Comparison of ENCODE assay signal across 8 cellular contexts in the genomic region with DNA sequence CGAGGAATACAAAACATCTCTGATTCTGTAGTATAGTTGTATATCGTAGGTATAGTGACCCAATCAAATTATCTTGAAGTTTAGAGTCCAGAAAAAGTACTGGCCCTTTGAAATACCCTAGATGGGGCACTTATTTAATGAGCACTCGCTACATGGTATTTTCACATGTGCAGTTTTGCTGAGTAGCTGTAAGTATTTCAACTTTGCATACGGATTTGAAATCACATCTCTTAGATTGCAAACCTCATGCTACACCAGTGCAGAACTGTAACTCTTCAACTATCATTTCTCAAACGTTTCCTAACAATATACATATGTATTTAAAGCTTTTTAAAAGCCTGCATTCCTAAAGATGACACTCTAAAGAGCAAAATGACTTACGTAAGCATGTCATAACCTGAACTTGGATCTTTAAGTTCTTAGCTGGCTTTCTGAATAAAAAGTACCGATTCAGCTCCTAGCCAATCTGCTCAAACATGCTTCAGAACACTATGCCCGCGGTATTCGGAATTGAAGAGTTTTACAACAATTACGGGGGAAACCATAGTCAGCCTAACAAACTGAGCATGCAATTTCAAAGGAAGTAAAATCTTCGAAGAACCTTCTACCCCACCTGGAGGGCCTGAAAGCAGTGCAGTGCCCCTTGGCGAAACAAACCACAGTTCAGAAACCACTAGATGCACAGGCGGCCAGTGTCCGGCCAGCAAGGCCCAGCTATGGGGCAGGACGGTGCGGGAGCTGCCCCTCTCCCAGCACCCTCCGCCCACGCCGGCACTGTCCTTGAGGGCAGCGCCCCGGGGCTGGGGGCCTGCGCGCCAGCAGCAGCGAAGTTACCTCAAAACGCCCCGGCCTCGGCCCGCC. TPM values are rescaled to one million over a fixed set of nuclear protein-coding genes. Genes with fewer than 3 reads are reported as not detected.
DNase-seq lines count a peak whose midpoint lies in the region; ATAC-seq and TF ChIP-seq lines count a peak whose summit lies in the region.

No MANE protein-coding gene starts in this region.

- peak overlapping the region; percentile 90 for H3K4me3 Mint-ChIP-seq in nephron progenitor cell

- H3K36me3 ChIP-seq in HUES6 (ENCODE audit: control insufficient read depth, insufficient read depth, low read length) (peaks cover 9% of the 10 kb centered on the region), aorta (ENCODE audit: control insufficient read depth in 1 of 2, insufficient read depth in 2 of 2, low read length in 1 of 2) (peaks cover 0 to 2% of the 10 kb centered on the region in 2 donors)

- intact Hi-C loops in aorta (cut with DNase I), result no loop called here

- peaks cover 7% of the 10 kb centered on the region for H3K27me3 ChIP-seq in HUES6 (ENCODE audit: control insufficient read depth, insufficient read depth, low read length)
- peaks cover 0 to 1% of the 10 kb centered on the region in 2 donors for H3K27me3 ChIP-seq in aorta (ENCODE audit: control insufficient read depth in 1 of 2, insufficient read depth in 2 of 2, low read length in 1 of 2)

- H3K27ac ChIP-seq in HUES6 (ENCODE audit: low read depth, low read length), result peak overlapping the region; percentile 20; the same call in 1 of the 2 replicates
- peak overlapping the region; percentile 17 to 61 for H3K27ac ChIP-seq in aorta (ENCODE audit: low read depth in 1 of 2, low read length in 2 of 2)

- H3K4me3 ChIP-seq in HUES6 (ENCODE audit: low read depth, low read length) (peak overlapping the region; percentile 89), fibroblast of the aortic adventitia (ENCODE audit: low read depth, low read length) (peak overlapping the region; percentile 84), aorta (ENCODE audit: low read length in 2 of 2) (peak overlapping the region; percentile 60 to 71)

- H3K9ac ChIP-seq in HUES6 (ENCODE audit: low read length), result peak overlapping the region; percentile 89

- no peaks in the 10 kb centered on the region for H3K9me3 ChIP-seq in HUES6 (ENCODE audit: control insufficient read depth, insufficient read depth, low read depth, low read length)
- H3K9me3 ChIP-seq in aorta (ENCODE audit: control insufficient read depth, low read length), result no peaks in the 10 kb centered on the region

- H3K36me3 Mint-ChIP-seq in nephron progenitor cell (ENCODE audit: low read depth), result peaks cover 23% of the 10 kb centered on the region

- H3K4me1 ChIP-seq in HUES6 (ENCODE audit: control insufficient read depth, insufficient read depth, low read length) (peaks cover 4% of the 10 kb centered on the region; the same call in 1 of the 2 replicates), aorta (ENCODE audit: control insufficient read depth in 1 of 2, insufficient read depth in 2 of 2, low read length in 2 of 2) (no peaks in the 10 kb centered on the region)

- ATAC-seq in GM21528 (IDR thresholded peaks at IDR 0.05; ENCODE audit: low FRiP score, unreplicated experiment), result peak; percentile 47
- no peak for ATAC-seq in aorta (ENCODE audit: low FRiP score)

- peaks cover 22% of the 10 kb centered on the region for H3K27me3 Mint-ChIP-seq in nephron progenitor cell (ENCODE audit: low read depth, poor library complexity)

- DNase-seq in ELR (ENCODE audit: low read depth), result peak; percentile 39
- peak; percentile 26 to 40 for DNase-seq in activated CD4-positive, alpha-beta T cell treated with anti-CD3 and anti-CD28 coated beads, Interleukin-2, amount 50 U/mL, for 48 hours
- peak; percentile 31 for DNase-seq in fibroblast of the aortic adventitia (ENCODE audit: low read depth)
- no peak for DNase-seq in nephron progenitor cell
- peak in 1 of 2 donors; percentile 75 for DNase-seq in aorta
- DNase-seq in middle frontal gyrus (ENCODE audit: extremely low spot score, low spot score), result no peak

- 5 to 7% methylated on average over 23 to 29 of the region's 29 CpGs for WGBS in aorta, 2 donors

- H3K4me1 Mint-ChIP-seq in nephron progenitor cell, result peaks cover 29% of the 10 kb centered on the region

- no peaks in the 10 kb centered on the region for H3K9me3 Mint-ChIP-seq in nephron progenitor cell

- peak overlapping the region; percentile 55 for H3K27ac Mint-ChIP-seq in nephron progenitor cell

- TF ChIP-seq CTCF in fibroblast of the aortic adventitia (IDR thresholded peaks at IDR 0.05; ENCODE audit: insufficient read depth, low read length) (no peak), nephron progenitor cell (IDR thresholded peaks at IDR 0.05) (no peak)

RNA-seq across cellular contexts. Expression of gene FH, which starts 0.9 kb away (rescaled TPM):
- 47.1 and 99.7 TPM in 2 replicates for total RNA-seq in fibroblast of the aortic adventitia (ENCODE audit: low replicate concordance)
- 10 to 100 TPM; 30.3 to 32.3 TPM for total RNA-seq in aorta
- polyA plus RNA-seq in aorta, result 10 to 100 TPM; 27.9 to 28.4 TPM

RNA-seq across cellular contexts. Expression of gene KMO, which starts 13.5 kb away (rescaled TPM):
- total RNA-seq in fibroblast of the aortic adventitia (ENCODE audit: low replicate concordance), result not detected in 2 replicates
- total RNA-seq in aorta, result 1 to 10 TPM; 2.1 to 2.5 TPM
- polyA plus RNA-seq in aorta, result 1 to 10 TPM; 1.3 to 4.8 TPM

Comparison
In these comparisons a context has a peak if more than half of its experiments do, and no peak if none do; other contexts are left out.
1. DNase-seq: peak in ELR (single experiment), activated CD4-positive, alpha-beta T cell treated with anti-CD3 and anti-CD28 coated beads, Interleukin-2, amount 50 U/mL, for 48 hours (2 of 2) and fibroblast of the aortic adventitia (single experiment); none in nephron progenitor cell (single experiment) and middle frontal gyrus (single experiment).
2. Peak in every context shown above with its lines, with median percentiles within 50 percentile points of each other: H3K4me3 ChIP-seq.